Comparison of ENCODE assay signal across 33 cellular contexts in genomic region chr6:83792846-83793245, GRCh38.
DNase-seq lines count a peak whose midpoint lies in the region; ATAC-seq and TF ChIP-seq lines count a peak whose summit lies in the region.
"Had no signal": no experiment of that assay in that cellular context is flagged by ENCODE, and none has a peak within 500 bp of the region (broad histone marks: within the 10 kb centered on the region; RNA-seq: fewer than 3 reads in every experiment).

No MANE protein-coding gene starts in this region.

- no peaks in the 10 kb centered on the region for H3K36me3 ChIP-seq in endodermal cell (ENCODE audit: control insufficient read depth, insufficient read depth, low read length)
- no peaks in the 10 kb centered on the region for H3K36me3 ChIP-seq in PC-3 (ENCODE audit: low read depth, low read length)
- H3K36me3 ChIP-seq in CD8-positive, alpha-beta memory T cell (ENCODE audit: insufficient read depth, low read length): no peaks in the 10 kb centered on the region
- H3K36me3 ChIP-seq: BE2C; BLaER1; BLaER1 treated with 17β-estradiol and CSF1 and Interleukin-3, amounts not matched to agents 10 nM and 100 nM had no signal

- TF ChIP-seq CTCF in endodermal cell (conservative IDR thresholded peaks at IDR 0.05) (no peak), PC-3 (conservative IDR thresholded peaks at IDR 0.05; ENCODE audit: low read depth, low read length) (no peak)

- no peaks in the 10 kb centered on the region for H3K9me2 ChIP-seq in PC-3 (replicated peaks; ENCODE audit: low read length)

- H3K27me3 Mint-ChIP-seq in activated naive CD4-positive, alpha-beta T cell treated with anti-CD3 and anti-CD28 coated beads, Interleukin-2, amount 50 U/mL, for 24 hours: peaks cover 1% of the 10 kb centered on the region
- H3K27me3 Mint-ChIP-seq in activated naive CD4-positive, alpha-beta T cell treated with anti-CD3 and anti-CD28 coated beads for 36 hours (ENCODE audit: low read depth): no peaks in the 10 kb centered on the region
- H3K27me3 Mint-ChIP-seq in endodermal cell (ENCODE audit: insufficient read depth): no peaks in the 10 kb centered on the region
- no peaks in the 10 kb centered on the region for H3K27me3 Mint-ChIP-seq in CD8-positive, alpha-beta memory T cell
- H3K27me3 Mint-ChIP-seq: B cell; CD4-positive, alpha-beta memory T cell; CD4-positive, alpha-beta T cell; CD4-positive, CD25-positive, alpha-beta regulatory T cell had no signal

- no peaks in the 10 kb centered on the region for H3K36me3 Mint-ChIP-seq in activated naive CD4-positive, alpha-beta T cell treated with anti-CD3 and anti-CD28 coated beads, Interleukin-2, amount 50 U/mL, for 24 hours
- no peaks in the 10 kb centered on the region for H3K36me3 Mint-ChIP-seq in activated naive CD4-positive, alpha-beta T cell treated with anti-CD3 and anti-CD28 coated beads for 36 hours (ENCODE audit: low read depth)
- no peaks in the 10 kb centered on the region for H3K36me3 Mint-ChIP-seq in endodermal cell (ENCODE audit: low read depth)
- H3K36me3 Mint-ChIP-seq in CD8-positive, alpha-beta memory T cell: no peaks in the 10 kb centered on the region
- H3K36me3 Mint-ChIP-seq: CD14-positive monocyte; CD4-positive, alpha-beta memory T cell; CD4-positive, CD25-positive, alpha-beta regulatory T cell; CD8-positive, alpha-beta T cell had no signal

- CTCF ChIA-PET in activated naive CD4-positive, alpha-beta T cell treated with anti-CD3 and anti-CD28 coated beads for 36 hours (lab: Charles Lee): no interaction called here
- CTCF ChIA-PET in PC-3 (lab: Charles Lee): no interaction called here
- CTCF ChIA-PET in CD8-positive, alpha-beta memory T cell (lab: Charles Lee): no interaction called here

- H3K4me1 Mint-ChIP-seq in activated naive CD4-positive, alpha-beta T cell treated with anti-CD3 and anti-CD28 coated beads, Interleukin-2, amount 50 U/mL, for 24 hours: no peaks in the 10 kb centered on the region
- H3K4me1 Mint-ChIP-seq in activated naive CD4-positive, alpha-beta T cell treated with anti-CD3 and anti-CD28 coated beads for 36 hours (ENCODE audit: low read depth): no peaks in the 10 kb centered on the region
- H3K4me1 Mint-ChIP-seq in endodermal cell: peaks cover 7% of the 10 kb centered on the region
- H3K4me1 Mint-ChIP-seq in CD8-positive, alpha-beta memory T cell: no peaks in the 10 kb centered on the region
- H3K4me1 Mint-ChIP-seq: B cell; CD14-positive monocyte; CD4-positive, alpha-beta memory T cell; CD4-positive, CD25-positive, alpha-beta regulatory T cell had no signal

- peak overlapping the region; percentile 48 for H3K27ac Mint-ChIP-seq in activated naive CD4-positive, alpha-beta T cell treated with anti-CD3 and anti-CD28 coated beads, Interleukin-2, amount 50 U/mL, for 24 hours
- H3K27ac Mint-ChIP-seq in activated naive CD4-positive, alpha-beta T cell treated with anti-CD3 and anti-CD28 coated beads for 36 hours: no peak overlapping the region
- H3K27ac Mint-ChIP-seq in endodermal cell: no peak overlapping the region
- no peak overlapping the region for H3K27ac Mint-ChIP-seq in CD8-positive, alpha-beta memory T cell
- H3K27ac Mint-ChIP-seq: B cell; CD14-positive monocyte; CD4-positive, alpha-beta T cell; CD8-positive, alpha-beta T cell had no signal

- no peak for ATAC-seq in PC-3
- ATAC-seq: A549; CD8-positive, alpha-beta T cell had no signal

- H3K9ac ChIP-seq in endodermal cell (ENCODE audit: extremely low read depth, low read length, poor library complexity, severe bottlenecking) (no peak overlapping the region), PC-3 (ENCODE audit: low read length) (no peak overlapping the region)
- H3K9ac ChIP-seq: BLaER1; BLaER1 treated with 17β-estradiol and CSF1 and Interleukin-3, amounts not matched to agents 10 nM and 100 nM had no signal

- no TSS peak for BruUV-seq in PC-3 (replicated peaks; lab: Mats Ljungman, UMichigan)

- no peaks in the 10 kb centered on the region for H4K20me1 ChIP-seq in PC-3 (ENCODE audit: low read length)
- H4K20me1 ChIP-seq: BLaER1; BLaER1 treated with 17β-estradiol and CSF1 and Interleukin-3, amounts not matched to agents 10 nM and 100 nM had no signal

- intact Hi-C loops in activated naive CD4-positive, alpha-beta T cell treated with anti-CD3 and anti-CD28 coated beads for 36 hours (cut with micrococcal nuclease): no loop called here
- intact Hi-C loops in PC-3 (cut with micrococcal nuclease): no loop called here

- H2AFZ ChIP-seq in PC-3 (ENCODE audit: low read length): no peak overlapping the region

- no peak overlapping the region for H3K4me3 Mint-ChIP-seq in activated naive CD4-positive, alpha-beta T cell treated with anti-CD3 and anti-CD28 coated beads, Interleukin-2, amount 50 U/mL, for 24 hours
- no peak overlapping the region for H3K4me3 Mint-ChIP-seq in activated naive CD4-positive, alpha-beta T cell treated with anti-CD3 and anti-CD28 coated beads for 36 hours
- H3K4me3 Mint-ChIP-seq in endodermal cell: no peak overlapping the region
- no peak overlapping the region for H3K4me3 Mint-ChIP-seq in CD8-positive, alpha-beta memory T cell
- H3K4me3 Mint-ChIP-seq: B cell; CD14-positive monocyte; CD4-positive, alpha-beta memory T cell; CD4-positive, alpha-beta T cell; CD4-positive, CD25-positive, alpha-beta regulatory T cell; CD8-positive, alpha-beta T cell had no signal

- H3K9me3 ChIP-seq in endodermal cell (ENCODE audit: control insufficient read depth, low read length): no peaks in the 10 kb centered on the region
- H3K9me3 ChIP-seq in PC-3 (ENCODE audit: low read length): no peaks in the 10 kb centered on the region
- no peaks in the 10 kb centered on the region for H3K9me3 ChIP-seq in CD8-positive, alpha-beta memory T cell (ENCODE audit: low read length)
- H3K9me3 ChIP-seq: A549; BE2C; BLaER1; BLaER1 treated with 17β-estradiol and CSF1 and Interleukin-3, amounts not matched to agents 10 nM and 100 nM; Caco-2 had no signal

- POLR2A ChIA-PET in PC-3 (lab: Charles Lee; ENCODE audit: unreplicated experiment): no interaction called here
- POLR2A ChIA-PET in CD8-positive, alpha-beta memory T cell (lab: Charles Lee): no interaction called here

- H3K4me2 ChIP-seq in PC-3 (ENCODE audit: low read length): no peak overlapping the region
- H3K4me2 ChIP-seq: A549; BLaER1; BLaER1 treated with 17β-estradiol and CSF1 and Interleukin-3, amounts not matched to agents 10 nM and 100 nM had no signal

- no peak for DNase-seq in activated naive CD4-positive, alpha-beta T cell treated with anti-CD3 and anti-CD28 coated beads for 36 hours
- peak; percentile 73 for DNase-seq in G401 (ENCODE audit: low spot score)
- peak; percentile 69 for DNase-seq in cerebellar cortex (ENCODE audit: low spot score)
- peak; percentile 5 for DNase-seq in myocyte (ENCODE audit: low read depth)
- no peak for DNase-seq in endodermal cell
- DNase-seq in PC-3: no peak
- DNase-seq in CD8-positive, alpha-beta memory T cell: no peak
- DNase-seq: 8988T; ACHN; AML-193; BE2C; Caco-2; Calu3; CD4-positive, alpha-beta memory T cell; CD4-positive, alpha-beta T cell; CD4-positive, CD25-positive, alpha-beta regulatory T cell; CD8-positive, alpha-beta T cell; COR-L47; DMS 273 treated with DMSO at 0.1 percent for 48 hours; DMS153; DMS53; DMS79; DMS79 treated with DMSO at 0.1 percent for 48 hours; DND-41; EL had no signal

- H3K9me3 Mint-ChIP-seq in activated naive CD4-positive, alpha-beta T cell treated with anti-CD3 and anti-CD28 coated beads, Interleukin-2, amount 50 U/mL, for 24 hours: no peaks in the 10 kb centered on the region
- no peaks in the 10 kb centered on the region for H3K9me3 Mint-ChIP-seq in activated naive CD4-positive, alpha-beta T cell treated with anti-CD3 and anti-CD28 coated beads for 36 hours
- H3K9me3 Mint-ChIP-seq in endodermal cell: no peaks in the 10 kb centered on the region
- no peaks in the 10 kb centered on the region for H3K9me3 Mint-ChIP-seq in CD8-positive, alpha-beta memory T cell
- H3K9me3 Mint-ChIP-seq: CD4-positive, alpha-beta T cell; CD4-positive, CD25-positive, alpha-beta regulatory T cell; CD8-positive, alpha-beta T cell had no signal

- H3K27ac ChIP-seq in endodermal cell (ENCODE audit: low read depth, low read length) (no peak overlapping the region), PC-3 (ENCODE audit: low read length) (no peak overlapping the region)
- H3K27ac ChIP-seq in CD8-positive, alpha-beta memory T cell (ENCODE audit: low read depth, low read length): no peak overlapping the region
- H3K27ac ChIP-seq: 22Rv1; A549; BLaER1; BLaER1 treated with 17β-estradiol and CSF1 and Interleukin-3, amounts not matched to agents 10 nM and 100 nM; C4-2B had no signal

- H3F3A ChIP-seq in PC-3 (ENCODE audit: low read length, unreplicated experiment): no peaks in the 10 kb centered on the region

- H3K79me2 ChIP-seq in PC-3 (ENCODE audit: low read length): no peaks in the 10 kb centered on the region

- no CpG with 5 or more reads among the region's 2 CpGs for WGBS in endodermal cell (ENCODE audit: insufficient coverage in 1 of 2, insufficient read length in 1 of 2), 2 experiments

- H3K4me1 ChIP-seq in endodermal cell (ENCODE audit: control insufficient read depth, insufficient read depth, low read length): peaks cover 3% of the 10 kb centered on the region
- H3K4me1 ChIP-seq in PC-3 (ENCODE audit: insufficient read depth, low read length): no peaks in the 10 kb centered on the region
- no peaks in the 10 kb centered on the region for H3K4me1 ChIP-seq in CD8-positive, alpha-beta memory T cell (ENCODE audit: insufficient read depth, low read length)
- H3K4me1 ChIP-seq: A549; BE2C; BLaER1; BLaER1 treated with 17β-estradiol and CSF1 and Interleukin-3, amounts not matched to agents 10 nM and 100 nM; Caco-2 had no signal

- in situ Hi-C loops in G401 (cut with HindIII; ENCODE audit: low sequenced_read_pairs): no loop called here

- H3K4me3 ChIP-seq in endodermal cell (ENCODE audit: low read length) (no peak overlapping the region), PC-3 (ENCODE audit: low read length) (no peak overlapping the region)
- no peak overlapping the region for H3K4me3 ChIP-seq in CD8-positive, alpha-beta memory T cell (ENCODE audit: low read length)
- H3K4me3 ChIP-seq: A549; BLaER1; BLaER1 treated with 17β-estradiol and CSF1 and Interleukin-3, amounts not matched to agents 10 nM and 100 nM had no signal

- H3K27me3 ChIP-seq in endodermal cell (ENCODE audit: control insufficient read depth, insufficient read depth, low read length, poor library complexity, severe bottlenecking) (no peaks in the 10 kb centered on the region), PC-3 (ENCODE audit: low read length) (peaks cover 7% of the 10 kb centered on the region; the same call in 1 of the 2 replicates)
- H3K27me3 ChIP-seq in CD8-positive, alpha-beta memory T cell (ENCODE audit: insufficient read depth, low read length, poor library complexity, severe bottlenecking): no peaks in the 10 kb centered on the region
- H3K27me3 ChIP-seq: BE2C; BLaER1; BLaER1 treated with 17β-estradiol and CSF1 and Interleukin-3, amounts not matched to agents 10 nM and 100 nM had no signal

Comparison
In these comparisons a context has a peak if more than half of its experiments do, and no peak if none do; other contexts are left out.
1. DNase-seq: peak in G401 (single experiment), cerebellar cortex (single experiment) and myocyte (single experiment); none in activated naive CD4-positive, alpha-beta T cell treated with anti-CD3 and anti-CD28 coated beads for 36 hours (single experiment), endodermal cell (single experiment), PC-3 (single experiment) and CD8-positive, alpha-beta memory T cell (0 of 5).